In genomic region chr12:64583395-64584172, GRCh38 we compare ENCODE assay signal across 1 cellular context.
TF ChIP-seq lines count a peak whose summit lies in the region.

No MANE protein-coding gene starts in this region.

TF ChIP-seq in GM23338, 12 proteins besides CTCF, POLR2A, EP300 and RAD21 (continued from another document):
- no peak for TF ChIP-seq ZNF462 (CRISPR knock-in tag; IDR thresholded peaks at IDR 0.05)
- TF ChIP-seq JUNB (IDR thresholded peaks at IDR 0.05; ENCODE audit: unreplicated experiment) = no peak
- no peak for TF ChIP-seq CREB1 (CRISPR knock-in tag; IDR thresholded peaks at IDR 0.05; ENCODE audit: low read depth)
